ENCODE assay signal across 8 cellular contexts in the genomic region with DNA sequence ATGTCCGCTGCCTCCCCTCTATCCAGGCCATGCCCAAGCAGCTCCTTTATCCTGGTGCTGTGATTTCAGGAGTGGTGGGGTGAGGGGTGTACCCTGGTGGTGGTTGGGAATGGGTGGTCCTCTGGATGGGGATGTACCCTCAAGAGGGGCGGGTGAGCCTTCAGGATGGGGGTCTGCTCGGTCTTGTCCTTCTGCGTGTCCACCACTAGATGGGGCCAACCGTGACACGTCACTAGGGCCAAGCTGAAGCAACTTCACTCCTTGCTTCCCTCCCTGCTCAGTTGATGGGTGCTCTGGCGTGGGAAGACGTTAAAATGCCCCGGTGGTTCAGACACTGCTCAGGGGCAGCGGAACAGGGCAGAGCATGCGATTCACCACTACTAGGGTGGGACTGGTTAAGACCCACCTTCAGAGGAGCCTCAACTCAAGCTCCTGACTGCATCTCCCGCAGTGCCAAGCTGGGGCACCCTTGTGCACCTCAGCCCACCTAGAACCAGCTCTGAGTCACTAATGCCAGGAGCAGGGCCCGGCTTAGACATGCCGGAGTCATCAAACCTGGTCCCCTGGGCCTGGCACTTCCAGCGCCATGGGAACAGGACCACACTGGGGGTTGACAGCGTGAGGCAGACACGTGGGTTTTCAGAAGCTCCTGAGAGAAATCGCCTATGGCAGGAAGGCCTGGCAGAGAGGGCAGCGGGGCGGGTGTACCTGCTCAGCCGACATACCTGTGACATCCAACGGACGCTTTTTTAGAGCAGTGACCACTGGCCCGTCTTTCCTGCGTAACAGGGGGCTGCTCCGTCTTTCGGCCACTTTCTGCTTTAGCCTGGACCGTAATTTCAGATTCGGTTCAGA.
DNase-seq lines count a peak whose midpoint lies in the region; ATAC-seq, FAIRE-seq and TF ChIP-seq lines count a peak whose summit lies in the region.

No MANE protein-coding gene starts in this region.

- TF ChIP-seq CTCF in GM10266 (IDR thresholded peaks at IDR 0.05; ENCODE audit: control insufficient read depth, insufficient read depth, low read depth, missing control alignments): peak; percentile 61
- peak; percentile 74 for TF ChIP-seq CTCF in OCI-LY7 (conservative IDR thresholded peaks at IDR 0.05; ENCODE audit: low read length)
- TF ChIP-seq CTCF in bronchial epithelial cell (IDR thresholded peaks at IDR 0.05; ENCODE audit: insufficient read depth, low read length, severe bottlenecking): peak; percentile 58
- TF ChIP-seq CTCF in stomach (IDR thresholded peaks at IDR 0.05): peak in 5 of 7 experiments; percentile 44 to 52 (median 47)

- no peak for TF ChIP-seq POLR2A in stomach (IDR thresholded peaks at IDR 0.05)

- DNase-seq in AG08396 (ENCODE audit: low spot score): peak; percentile 76
- DNase-seq in GM10266 (ENCODE audit: extremely low spot score): peak; percentile 72
- DNase-seq in OCI-LY7 (ENCODE audit: low spot score): peak; percentile 47
- peak; percentile 5 for DNase-seq in bronchial epithelial cell (ENCODE audit: low read depth)
- DNase-seq in left kidney (ENCODE audit: low read depth, low spot score): peak; percentile 72
- no peak for DNase-seq in stomach
- no peak for DNase-seq in middle frontal gyrus (ENCODE audit: extremely low spot score, low spot score)

- 83 to 88% (median 84%) methylated on average over 25 to 29 of the region's 29 CpGs for WGBS in stomach, 5 donors

- BruUV-seq in OCI-LY7 (replicated peaks; lab: Mats Ljungman, UMichigan): no TSS peak

- H3K27ac ChIP-seq in OCI-LY7 (ENCODE audit: low read depth, low read length, poor library complexity, severe bottlenecking): no peak overlapping the region
- peak overlapping the region in 1 of 5 donors; percentile 58 for H3K27ac ChIP-seq in stomach

- no peaks in the 10 kb centered on the region for H3K79me2 ChIP-seq in OCI-LY7 (ENCODE audit: insufficient read depth, low read depth, low read length)

- no peak for ATAC-seq in HG02973 (IDR thresholded peaks at IDR 0.05; ENCODE audit: unreplicated experiment)

- POLR2A ChIA-PET in OCI-LY7 (lab: Charles Lee): no interaction called here

- no peaks in the 10 kb centered on the region for H4K20me1 ChIP-seq in OCI-LY7 (ENCODE audit: insufficient read depth, low read length)

- intact Hi-C loops in OCI-LY7 (cut with micrococcal nuclease; ENCODE audit: unreplicated experiment): loop anchor here (1.0 to 10.0 kb wide), 4 partner anchors 111 to 253 kb away; no protein-coding TSS in a partner anchor
- intact Hi-C loops in stomach (cut with DNase I; ENCODE audit: low total_unique reads): no loop called here

- no peak overlapping the region for H2AFZ ChIP-seq in OCI-LY7 (ENCODE audit: low read length)

- no peak for TF ChIP-seq EP300 in stomach (IDR thresholded peaks at IDR 0.05)

- H3K4me2 ChIP-seq in OCI-LY7 (ENCODE audit: low read length): no peak overlapping the region

- no peaks in the 10 kb centered on the region for H3K4me1 ChIP-seq in OCI-LY7 (ENCODE audit: insufficient read depth, low read length, poor library complexity, severe bottlenecking)
- H3K4me1 ChIP-seq in stomach: peaks cover 0 to 9% (median 5%) of the 10 kb centered on the region in 4 donors

- H3K4me3 ChIP-seq in OCI-LY7 (ENCODE audit: low read depth, low read length, poor library complexity, severe bottlenecking) (no peak overlapping the region), bronchial epithelial cell (ENCODE audit: low read depth, low read length) (no peak overlapping the region), stomach (no peak overlapping the region)

- H3K27me3 ChIP-seq in bronchial epithelial cell (ENCODE audit: control insufficient read depth, insufficient read depth, low read length) (no peaks in the 10 kb centered on the region), stomach (no peaks in the 10 kb centered on the region)

- no peaks in the 10 kb centered on the region for H3K9me2 ChIP-seq in OCI-LY7 (ENCODE audit: insufficient read depth, low read length)

- CTCF ChIA-PET in OCI-LY7 (lab: Charles Lee; ENCODE audit: unreplicated experiment): no interaction called here

- peak; percentile 60 for FAIRE-seq in bronchial epithelial cell (lab: Jason Lieb, UNC)

- no peaks in the 10 kb centered on the region for H3K9me3 ChIP-seq in OCI-LY7 (ENCODE audit: low read length)
- H3K9me3 ChIP-seq in stomach: no peaks in the 10 kb centered on the region

- H3K36me3 ChIP-seq in OCI-LY7 (ENCODE audit: insufficient read depth, low read length) (no peaks in the 10 kb centered on the region), bronchial epithelial cell (ENCODE audit: control insufficient read depth, insufficient read depth, low read length) (no peaks in the 10 kb centered on the region), stomach (peaks cover 34 to 100% (median 94%) of the 10 kb centered on the region in 4 donors)

Comparison
In these comparisons a context has a peak if more than half of its experiments do, and no peak if none do; other contexts are left out.
1. DNase-seq: peak in AG08396 (single experiment), GM10266 (single experiment), OCI-LY7 (single experiment), bronchial epithelial cell (single experiment) and left kidney (single experiment); none in stomach (single experiment) and middle frontal gyrus (single experiment).
2. Peak in every context shown above with its lines, with median percentiles within 50 percentile points of each other: CTCF ChIP-seq.